In the genomic region with DNA sequence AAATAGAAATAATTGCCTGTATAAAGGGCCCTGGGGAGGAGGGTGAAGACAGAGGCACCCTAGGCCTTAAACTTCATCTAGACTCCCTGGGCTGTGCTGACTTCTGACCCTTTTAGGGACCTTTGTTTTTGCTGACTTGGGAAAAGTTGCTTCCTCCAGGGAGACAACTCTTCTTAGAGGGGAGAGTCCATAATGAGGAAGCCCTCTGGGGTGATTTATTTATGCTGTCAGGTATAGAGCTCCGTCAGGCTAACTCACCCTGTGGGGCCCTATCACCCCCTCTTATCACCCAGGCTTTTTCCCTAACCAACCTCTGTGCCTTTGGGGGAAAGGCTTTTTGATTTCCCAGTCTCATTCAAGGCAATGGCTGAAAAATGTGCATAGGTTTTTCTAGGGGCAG, we compare ENCODE assay signal across 14 cellular contexts. TPM values are rescaled to one million over a fixed set of nuclear protein-coding genes. Genes with fewer than 3 reads are reported as not detected.
A peak's percentile ranks its signal among the peaks of the same experiment; 100 is the strongest.
DNase-seq lines count a peak whose midpoint lies in the region; ATAC-seq and TF ChIP-seq lines count a peak whose summit lies in the region.
"Had no signal": no experiment of that assay in that cellular context is flagged by ENCODE, and none has a peak within 500 bp of the region (broad histone marks: within the 10 kb centered on the region; RNA-seq: fewer than 3 reads in every experiment).

No MANE protein-coding gene starts in this region.

- ATAC-seq in GM19035 (IDR thresholded peaks at IDR 0.05; ENCODE audit: unreplicated experiment) (no peak), GM19463 (IDR thresholded peaks at IDR 0.05; ENCODE audit: unreplicated experiment) (no peak)

- peak overlapping the region; percentile 79 for H3K27ac Mint-ChIP-seq in Calu3 (ENCODE audit: unreplicated experiment)
- H3K27ac Mint-ChIP-seq: CD8-positive, alpha-beta memory T cell; H9 had no signal

- DNase-seq in Calu3, result no peak
- DNase-seq in SW 1271 (lab: John Stamatoyannopoulos, UW), result no peak
- no peak for DNase-seq in stimulated activated CD4-positive, alpha-beta T cell treated with anti-CD3 and anti-CD28 coated beads, Interleukin-2, amount 100 ng/mL, for 24 hours
- DNase-seq: Caco-2; CD8-positive, alpha-beta memory T cell; GF-D8; GOT3; H9 had no signal

- CTCF ChIA-PET in Calu3 (lab: Charles Lee), result no interaction called here

- peaks cover 23 to 82% (median 71%) of the 10 kb centered on the region in 4 donors for H3K4me1 ChIP-seq in liver (ENCODE audit: control insufficient read depth in 4 of 4, insufficient read depth in 4 of 4, low read length in 3 of 4)
- H3K4me1 ChIP-seq: Caco-2 had no signal

- no peaks in the 10 kb centered on the region for H3K9me3 ChIP-seq in liver (ENCODE audit: control insufficient read depth in 4 of 4, low read length in 3 of 4)
- H3K9me3 ChIP-seq: Caco-2 had no signal

- H3K27ac ChIP-seq in VCaP, result peak overlapping the region; percentile 89
- peak overlapping the region; percentile 23 to 54 for H3K27ac ChIP-seq in liver (ENCODE audit: low read depth in 1 of 2, low read length in 2 of 2)

- no peaks in the 10 kb centered on the region for H3K27me3 Mint-ChIP-seq in Calu3 (ENCODE audit: unreplicated experiment)

- intact Hi-C loops in Calu3 (cut with micrococcal nuclease; ENCODE audit: unreplicated experiment), result loop anchor here (5.0 to 10.0 kb wide), 3 partner anchors 298 to 698 kb away; partner anchors contain the start of gene BOD1L2

- TF ChIP-seq RAD21 in liver (IDR thresholded peaks at IDR 0.05), result no peak

- no peak overlapping the region for H3K4me3 ChIP-seq in liver (ENCODE audit: low read depth in 1 of 3, low read length in 3 of 3)

- H3K27me3 ChIP-seq in liver (ENCODE audit: control insufficient read depth in 4 of 4, insufficient read depth in 4 of 4, low read length in 3 of 4), result no peaks in the 10 kb centered on the region

- H3K36me3 Mint-ChIP-seq in Calu3 (ENCODE audit: insufficient read depth, unreplicated experiment), result peaks cover 100% of the 10 kb centered on the region
- H3K36me3 Mint-ChIP-seq: CD8-positive, alpha-beta memory T cell had no signal

- H3K36me3 ChIP-seq in liver (ENCODE audit: control insufficient read depth in 4 of 4, insufficient read depth in 3 of 4, low read depth in 1 of 4, low read length in 3 of 4), result no peaks in the 10 kb centered on the region

- no peaks in the 10 kb centered on the region for H3K9me3 Mint-ChIP-seq in Calu3 (ENCODE audit: low read depth, unreplicated experiment)

- no peak for TF ChIP-seq CTCF in Calu3 (IDR thresholded peaks at IDR 0.05; ENCODE audit: unreplicated experiment)
- TF ChIP-seq CTCF in VCaP (conservative IDR thresholded peaks at IDR 0.05), result no peak
- TF ChIP-seq CTCF in liver (IDR thresholded peaks at IDR 0.05; ENCODE audit: low read depth, low read length, missing input control), result no peak

- H3K4me1 Mint-ChIP-seq in Calu3 (ENCODE audit: low read depth, unreplicated experiment), result peaks cover 70% of the 10 kb centered on the region

- WGBS in liver, result 74% methylated on average over 1 of the region's 1 CpG

- H3K9ac ChIP-seq in liver (ENCODE audit: low read depth in 1 of 2, low read length in 2 of 2), result no peak overlapping the region

- H3K4me3 Mint-ChIP-seq in Calu3 (ENCODE audit: low read depth, unreplicated experiment), result peak overlapping the region; percentile 96
- H3K4me3 Mint-ChIP-seq: CD8-positive, alpha-beta memory T cell; H9; IgD-negative memory B cell had no signal

- no TSS peak for BruUV-seq in Calu3 (replicated peaks; lab: Mats Ljungman, UMichigan)

TF ChIP-seq in liver, 16 proteins besides CTCF, POLR2A, EP300 and RAD21:
- no peak for TF ChIP-seq JUND (IDR thresholded peaks at IDR 0.05)
- no peak for TF ChIP-seq GABPA (IDR thresholded peaks at IDR 0.05 in 1 of 2, conservative IDR thresholded peaks at IDR 0.05 in 1 of 2)
- TF ChIP-seq NR2F2 (IDR thresholded peaks at IDR 0.05), result no peak
- no peak for TF ChIP-seq FOXA1 (IDR thresholded peaks at IDR 0.05)
- TF ChIP-seq ATF3 (IDR thresholded peaks at IDR 0.05), result no peak
- no peak for TF ChIP-seq YY1 (IDR thresholded peaks at IDR 0.05)
- TF ChIP-seq TAF1 (conservative IDR thresholded peaks at IDR 0.05), result no peak
- TF ChIP-seq, protein P1, sequence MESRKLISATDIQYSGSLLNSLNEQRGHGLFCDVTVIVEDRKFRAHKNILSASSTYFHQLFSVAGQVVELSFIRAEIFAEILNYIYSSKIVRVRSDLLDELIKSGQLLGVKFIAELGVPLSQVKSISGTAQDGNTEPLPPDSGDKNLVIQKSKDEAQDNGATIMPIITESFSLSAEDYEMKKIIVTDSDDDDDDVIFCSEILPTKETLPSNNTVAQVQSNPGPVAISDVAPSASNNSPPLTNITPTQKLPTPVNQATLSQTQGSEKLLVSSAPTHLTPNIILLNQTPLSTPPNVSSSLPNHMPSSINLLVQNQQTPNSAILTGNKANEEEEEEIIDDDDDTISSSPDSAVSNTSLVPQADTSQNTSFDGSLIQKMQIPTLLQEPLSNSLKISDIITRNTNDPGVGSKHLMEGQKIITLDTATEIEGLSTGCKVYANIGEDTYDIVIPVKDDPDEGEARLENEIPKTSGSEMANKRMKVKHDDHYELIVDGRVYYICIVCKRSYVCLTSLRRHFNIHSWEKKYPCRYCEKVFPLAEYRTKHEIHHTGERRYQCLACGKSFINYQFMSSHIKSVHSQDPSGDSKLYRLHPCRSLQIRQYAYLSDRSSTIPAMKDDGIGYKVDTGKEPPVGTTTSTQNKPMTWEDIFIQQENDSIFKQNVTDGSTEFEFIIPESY (IDR thresholded peaks at IDR 0.05), result no peak
- TF ChIP-seq FOXA2 (IDR thresholded peaks at IDR 0.05), result no peak
- TF ChIP-seq RXRA (IDR thresholded peaks at IDR 0.05), result no peak
- no peak for TF ChIP-seq HNF4A (conservative IDR thresholded peaks at IDR 0.05)
- TF ChIP-seq SP1 (IDR thresholded peaks at IDR 0.05), result no peak
- TF ChIP-seq REST (IDR thresholded peaks at IDR 0.05), result no peak
- no peak for TF ChIP-seq HNF4G (IDR thresholded peaks at IDR 0.05)
- TF ChIP-seq EGR1 (IDR thresholded peaks at IDR 0.05; ENCODE audit: low read depth in 2 of 2), result no peak
TF ChIP-seq in liver: peak in this region for 0.

RNA-seq across cellular contexts. Expression of gene ONECUT2, which starts 8.1 kb away (rescaled TPM):
- total RNA-seq in Calu3 (2022), result 182 and 209 TPM in 2 replicates
- total RNA-seq in liver, result 1 to 10 TPM; 5.4 to 5.7 TPM
- 1 to 10 TPM; 1.8 to 3.8 TPM for polyA plus RNA-seq in liver
- total RNA-seq: CD8-positive, alpha-beta memory T cell had no signal
- polyA plus RNA-seq: BJ; CD8-positive, alpha-beta memory T cell; IgD-negative memory B cell had no signal

Comparison
In these comparisons a context has a peak if more than half of its experiments do, and no peak if none do; other contexts are left out.
1. RNA of gene ONECUT2, which starts 8.1 kb away (total RNA-seq): 182 to 209 TPM in Calu3; 5.4 to 5.7 TPM in liver; every median in the first group is over 10 times any median in the second.